In genomic region chr3:115100806-115101205, GRCh38 we compare ENCODE assay signal across 8 cellular contexts. TPM values are rescaled to one million over a fixed set of nuclear protein-coding genes. Genes with fewer than 3 reads are reported as not detected.
DNase-seq lines count a peak whose midpoint lies in the region; ATAC-seq and TF ChIP-seq lines count a peak whose summit lies in the region.

No MANE protein-coding gene starts in this region.

- H3K4me3 ChIP-seq in ovary, result peak overlapping the region; percentile 21

- TF ChIP-seq EP300 in ovary (IDR thresholded peaks at IDR 0.05), result no peak

- DNase-seq in COR-L47 (lab: John Stamatoyannopoulos, UW) (peak; percentile 35), NCI-H1092 (lab: John Stamatoyannopoulos, UW) (peak; percentile 34), cerebellar cortex (ENCODE audit: low spot score) (peak; percentile 52), ovary (no peak), NCI-H2227 (lab: John Stamatoyannopoulos, UW; ENCODE audit: unreplicated experiment) (no peak), foreskin melanocyte (no peak)
- DNase-seq in stimulated activated CD4-positive, alpha-beta T cell treated with anti-CD3 and anti-CD28 coated beads, Interleukin-1b, Interleukin-23, amount 100 ng/mL, for 48 hours, result no peak

- H3K27me3 ChIP-seq in ovary, result no peaks in the 10 kb centered on the region

- WGBS in ovary, 3 donors, result 42 to 47% (median 46%) methylated on average over 2 of the region's 2 CpGs

- peaks cover 2% of the 10 kb centered on the region for H3K4me1 ChIP-seq in ovary (ENCODE audit: insufficient read depth)

- H3K9me3 ChIP-seq in ovary, result no peaks in the 10 kb centered on the region

- TF ChIP-seq CTCF in ovary (IDR thresholded peaks at IDR 0.05), result no peak

- intact Hi-C loops in ovary (cut with DNase I), result no loop called here

- ATAC-seq in GM19328 (IDR thresholded peaks at IDR 0.05; ENCODE audit: unreplicated experiment), result no peak

- no peak for TF ChIP-seq POLR2A in ovary (IDR thresholded peaks at IDR 0.05)

- H3K36me3 ChIP-seq in ovary, result no peaks in the 10 kb centered on the region

- H3K27ac ChIP-seq in ovary, result no peak overlapping the region

RNA-seq across cellular contexts. Expression of gene ZBTB20, which starts 46.3 kb away (rescaled TPM):
- 100 to 1,000 TPM in 5 of 7 donors, 10 to 100 TPM in 2; 64.5 to 160 (median 117) TPM for total RNA-seq in ovary
- 10 to 100 TPM in 1 of 2 donors, 1 to 10 TPM in 1; 4.3 to 10.1 TPM for polyA plus RNA-seq in ovary

Comparison
In these comparisons a context has a peak if more than half of its experiments do, and no peak if none do; other contexts are left out.
1. DNase-seq: peak in COR-L47 (single experiment), NCI-H1092 (single experiment) and cerebellar cortex (single experiment); none in ovary (0 of 5), stimulated activated CD4-positive, alpha-beta T cell treated with anti-CD3 and anti-CD28 coated beads, Interleukin-1b, Interleukin-23, amount 100 ng/mL, for 48 hours (single experiment), NCI-H2227 (single experiment) and foreskin melanocyte (single experiment).